13 cellular contexts compared by ENCODE assay signal in genomic region chr11:43904737-43905515, GRCh38. TPM values are rescaled to one million over a fixed set of nuclear protein-coding genes. Genes with fewer than 3 reads are reported as not detected.
DNase-seq lines count a peak whose midpoint lies in the region; ATAC-seq and TF ChIP-seq lines count a peak whose summit lies in the region.
"Had no signal": no experiment of that assay in that cellular context is flagged by ENCODE, and none has a peak within 500 bp of the region (broad histone marks: within the 10 kb centered on the region; RNA-seq: fewer than 3 reads in every experiment).

No MANE protein-coding gene starts in this region.

- DNase-seq in amniotic epithelial cell (ENCODE audit: low read depth), result peak; percentile 66
- peak; percentile 88 for DNase-seq in fibroblast of pulmonary artery (ENCODE audit: low read depth)
- no peak for DNase-seq in hippocampal formation (lab: John Stamatoyannopoulos, UW)
- DNase-seq: activated CD4-positive, CD25-positive, alpha-beta regulatory T cell; activated naive CD4-positive, alpha-beta T cell treated with anti-CD3 and anti-CD28 coated beads for 36 hours; erythroblast; NCI-H1436; stimulated activated CD4-positive, alpha-beta T cell treated with anti-CD3 and anti-CD28 coated beads, Interleukin-2, amount 100 ng/mL, for 48 hours had no signal

- ATAC-seq in HG03342 (IDR thresholded peaks at IDR 0.05; ENCODE audit: unreplicated experiment), result no peak
- no peak for ATAC-seq in HG03565 (IDR thresholded peaks at IDR 0.05; ENCODE audit: unreplicated experiment)
- ATAC-seq: Panc1 had no signal

- H3K4me1 ChIP-seq in muscle layer of duodenum (ENCODE audit: control insufficient read depth in 1 of 2, insufficient read depth in 2 of 2, low read length in 2 of 2) (no peaks in the 10 kb centered on the region), urinary bladder (ENCODE audit: insufficient read depth) (no peaks in the 10 kb centered on the region)

- WGBS in urinary bladder, result 41% methylated on average over 10 of the region's 10 CpGs

- peaks cover 24 to 35% of the 10 kb centered on the region in 2 donors for H3K36me3 ChIP-seq in muscle layer of duodenum (ENCODE audit: control insufficient read depth in 1 of 2, insufficient read depth in 2 of 2, low read length in 2 of 2)
- peaks cover 2% of the 10 kb centered on the region for H3K36me3 ChIP-seq in urinary bladder (ENCODE audit: insufficient read depth)

- no peak for TF ChIP-seq CTCF in fibroblast of pulmonary artery (IDR thresholded peaks at IDR 0.05; ENCODE audit: low read length, missing control alignments)

- no peaks in the 10 kb centered on the region for H3K27me3 ChIP-seq in muscle layer of duodenum (ENCODE audit: low read depth, low read length)

- peak overlapping the region; percentile 59 for H3K27ac ChIP-seq in muscle layer of duodenum (ENCODE audit: low read length)
- peak overlapping the region; percentile 86 for H3K27ac ChIP-seq in urinary bladder (ENCODE audit: low read depth)

- H3K4me3 ChIP-seq in fibroblast of pulmonary artery (replicated peaks; ENCODE audit: low read depth, low read length) (peak overlapping the region; percentile 21), muscle layer of duodenum (ENCODE audit: low read depth in 1 of 2, low read length in 2 of 2) (no peak overlapping the region), urinary bladder (ENCODE audit: low read depth, low read length) (no peak overlapping the region)

- H3K9me3 ChIP-seq in muscle layer of duodenum (ENCODE audit: control insufficient read depth in 1 of 2, low read length in 2 of 2), result no peaks in the 10 kb centered on the region

RNA-seq across cellular contexts. Expression of gene ALKBH3, which starts 24.3 kb away (rescaled TPM):
- 30.2 TPM for total RNA-seq in urinary bladder
- polyA plus RNA-seq in urinary bladder, result 27.7 TPM

RNA-seq across cellular contexts. Expression of gene C11orf96, which starts 37.5 kb away (rescaled TPM):
- total RNA-seq in urinary bladder, result 21.4 TPM
- polyA plus RNA-seq in urinary bladder, result 226 TPM

Comparison
In these comparisons a context has a peak if more than half of its experiments do, and no peak if none do; other contexts are left out.
1. DNase-seq: peak in amniotic epithelial cell (single experiment) and fibroblast of pulmonary artery (single experiment); none in hippocampal formation (0 of 2).